19 cellular contexts compared by ENCODE assay signal in genomic region chr7:151132461-151133205, GRCh38. TPM values are rescaled to one million over a fixed set of nuclear protein-coding genes. Genes with fewer than 3 reads are reported as not detected.
DNase-seq lines count a peak whose midpoint lies in the region; ATAC-seq and TF ChIP-seq lines count a peak whose summit lies in the region.
"Had no signal": no experiment of that assay in that cellular context is flagged by ENCODE, and none has a peak within 500 bp of the region (broad histone marks: within the 10 kb centered on the region; RNA-seq: fewer than 3 reads in every experiment).

No MANE protein-coding gene starts in this region.

- peaks cover 46% of the 10 kb centered on the region for H3K36me3 Mint-ChIP-seq in endothelial cell (ENCODE audit: low read depth, unreplicated experiment)
- peaks cover 0 to 43% (median 2%) of the 10 kb centered on the region in 3 donors for H3K36me3 Mint-ChIP-seq in naive thymus-derived CD8-positive, alpha-beta T cell

- H3K27ac ChIP-seq in caudate nucleus (ENCODE audit: low read depth, low read length) (peak overlapping the region; percentile 77), lower lobe of right lung (no peak overlapping the region), temporal lobe (ENCODE audit: low read depth, low read length) (peak overlapping the region; percentile 83)

- TF ChIP-seq CTCF in endothelial cell (IDR thresholded peaks at IDR 0.05; ENCODE audit: unreplicated experiment) = no peak
- no peak for TF ChIP-seq CTCF in lower lobe of right lung (IDR thresholded peaks at IDR 0.05)

- DNase-seq in caudate nucleus (lab: John Stamatoyannopoulos, UW) = no peak
- no peak for DNase-seq in endothelial cell (ENCODE audit: low spot score)
- peak; percentile 24 for DNase-seq in lower lobe of right lung
- DNase-seq in NCI-H345 treated with DMSO at 0.1 percent for 48 hours (lab: John Stamatoyannopoulos, UW; ENCODE audit: unreplicated experiment) = no peak
- DNase-seq in naive thymus-derived CD8-positive, alpha-beta T cell = no peak
- DNase-seq in SW 1271 (lab: John Stamatoyannopoulos, UW) = no peak
- DNase-seq: ACHN, DMS53, NCI-H187, NCI-H2107, NCI-H524, NCI-H82, OCI-M1, SIG-M5 had no signal

- H3K9me3 ChIP-seq in lower lobe of right lung = no peaks in the 10 kb centered on the region

- H3K27ac Mint-ChIP-seq in endothelial cell (ENCODE audit: unreplicated experiment) = peak overlapping the region; percentile 61
- no peak overlapping the region for H3K27ac Mint-ChIP-seq in naive thymus-derived CD8-positive, alpha-beta T cell
- H3K27ac Mint-ChIP-seq: CD8-positive, alpha-beta memory T cell had no signal

- H3K4me1 ChIP-seq in lower lobe of right lung = no peaks in the 10 kb centered on the region

- peaks cover 100% of the 10 kb centered on the region for H3K36me3 ChIP-seq in lower lobe of right lung

- intact Hi-C loops in lower lobe of right lung (cut with DNase I) = no loop called here

- POLR2A ChIA-PET in naive thymus-derived CD8-positive, alpha-beta T cell (lab: Charles Lee) = no interaction called here

- peaks cover 5% of the 10 kb centered on the region for H3K4me1 Mint-ChIP-seq in endothelial cell (ENCODE audit: unreplicated experiment)
- H3K4me1 Mint-ChIP-seq in naive thymus-derived CD8-positive, alpha-beta T cell = no peaks in the 10 kb centered on the region
- H3K4me1 Mint-ChIP-seq: CD8-positive, alpha-beta memory T cell had no signal

- no peak overlapping the region for H3K4me3 ChIP-seq in lower lobe of right lung
- H3K4me3 ChIP-seq: K562 had no signal

- ATAC-seq in lower lobe of right lung = no peak
- ATAC-seq in naive thymus-derived CD8-positive, alpha-beta T cell = no peak
- ATAC-seq: K562 had no signal

- no peaks in the 10 kb centered on the region for H3K9me3 Mint-ChIP-seq in endothelial cell (ENCODE audit: unreplicated experiment)
- H3K9me3 Mint-ChIP-seq in naive thymus-derived CD8-positive, alpha-beta T cell = no peaks in the 10 kb centered on the region
- H3K9me3 Mint-ChIP-seq: CD8-positive, alpha-beta memory T cell had no signal

- H3K27me3 Mint-ChIP-seq in endothelial cell (ENCODE audit: unreplicated experiment) = peaks cover 29% of the 10 kb centered on the region
- peaks cover 0 to 1% (median 0%) of the 10 kb centered on the region in 5 donors for H3K27me3 Mint-ChIP-seq in naive thymus-derived CD8-positive, alpha-beta T cell
- H3K27me3 Mint-ChIP-seq: CD8-positive, alpha-beta memory T cell had no signal

- no peaks in the 10 kb centered on the region for H3K27me3 ChIP-seq in lower lobe of right lung (ENCODE audit: low read depth)

- peak overlapping the region; percentile 74 for H3K4me3 Mint-ChIP-seq in endothelial cell (ENCODE audit: unreplicated experiment)
- H3K4me3 Mint-ChIP-seq in naive thymus-derived CD8-positive, alpha-beta T cell = no peak overlapping the region
- H3K4me3 Mint-ChIP-seq: CD8-positive, alpha-beta memory T cell had no signal

RNA-seq across cellular contexts. Expression of gene GBX1, which starts 34.9 kb away (rescaled TPM):
- 13.8 TPM for total RNA-seq in endothelial cell (ENCODE audit: unreplicated experiment)
- total RNA-seq in lower lobe of right lung = not detected
- total RNA-seq in temporal lobe = not detected
- not detected for total RNA-seq in naive thymus-derived CD8-positive, alpha-beta T cell
- not detected for polyA plus RNA-seq in naive thymus-derived CD8-positive, alpha-beta T cell
- total RNA-seq: CD8-positive, alpha-beta memory T cell; H4; K562; RPMI7951 had no signal
- polyA plus RNA-seq: CD8-positive, alpha-beta memory T cell; K562 had no signal

RNA-seq across cellular contexts. Expression of gene AGAP3, which starts 46.4 kb away (rescaled TPM):
- total RNA-seq in endothelial cell (ENCODE audit: unreplicated experiment) (206 TPM), lower lobe of right lung (157 TPM), temporal lobe (65.9 TPM)
- 10 to 100 TPM; 35.2 to 36.9 TPM for total RNA-seq in naive thymus-derived CD8-positive, alpha-beta T cell
- polyA plus RNA-seq in naive thymus-derived CD8-positive, alpha-beta T cell = 1 to 10 TPM; 1.1 to 6.0 (median 3.7) TPM

RNA-seq across cellular contexts. Expression of gene TMUB1, which starts 49.3 kb away (rescaled TPM):
- 40.8 TPM for total RNA-seq in endothelial cell (ENCODE audit: unreplicated experiment)
- total RNA-seq in lower lobe of right lung = 37.4 TPM
- total RNA-seq in temporal lobe = 5.9 TPM
- 10 to 100 TPM; 41.8 to 45.6 TPM for total RNA-seq in naive thymus-derived CD8-positive, alpha-beta T cell
- 10 to 100 TPM; 42.9 to 70.6 (median 49.1) TPM for polyA plus RNA-seq in naive thymus-derived CD8-positive, alpha-beta T cell

RNA-seq across cellular contexts. Expression of gene FASTK, which starts 52.0 kb away (rescaled TPM):
- 68.0 TPM for total RNA-seq in endothelial cell (ENCODE audit: unreplicated experiment)
- total RNA-seq in lower lobe of right lung = 54.4 TPM
- 24.6 TPM for total RNA-seq in temporal lobe
- total RNA-seq in naive thymus-derived CD8-positive, alpha-beta T cell = 100 to 1,000 TPM; 145 TPM
- polyA plus RNA-seq in naive thymus-derived CD8-positive, alpha-beta T cell = 10 to 100 TPM; 38.8 to 63.6 (median 44.2) TPM

RNA-seq across cellular contexts. Expression of gene ASB10, which starts 54.4 kb away (rescaled TPM):
- total RNA-seq in endothelial cell (ENCODE audit: unreplicated experiment) = not detected
- total RNA-seq in lower lobe of right lung = not detected
- total RNA-seq in temporal lobe = not detected
- not detected for total RNA-seq in naive thymus-derived CD8-positive, alpha-beta T cell
- not detected for polyA plus RNA-seq in naive thymus-derived CD8-positive, alpha-beta T cell
- total RNA-seq: CD8-positive, alpha-beta memory T cell; H4; K562; RPMI7951 had no signal
- polyA plus RNA-seq: CD8-positive, alpha-beta memory T cell; K562 had no signal

Comparison
In these comparisons a context has a peak if more than half of its experiments do, and no peak if none do; other contexts are left out.
1. RNA of gene GBX1, which starts 34.9 kb away (total RNA-seq): 13.8 TPM in endothelial cell (single experiment); not detected in lower lobe of right lung (single experiment), not detected in temporal lobe (single experiment) and not detected in naive thymus-derived CD8-positive, alpha-beta T cell; every median in the first group is over 10 times any median in the second.